Comparison of ENCODE assay signal across 17 cellular contexts in genomic region chrX:72340046-72340445, GRCh38. TPM values are rescaled to one million over a fixed set of nuclear protein-coding genes. Genes with fewer than 3 reads are reported as not detected.
"Had no signal": no experiment of that assay in that cellular context is flagged by ENCODE, and none has a peak within 500 bp of the region (broad histone marks: within the 10 kb centered on the region; RNA-seq: fewer than 3 reads in every experiment).

No MANE protein-coding gene starts in this region.

- DNase-seq: KBM-7, NCI-H1092, NCI-H1105 treated with DMSO at 0.1 percent for 48 hours, NCI-H1417 treated with DMSO at 0.1 percent for 48 hours, NCI-H146, NCI-H1694 treated with DMSO at 0.1 percent for 48 hours, NCI-H1930, NCI-H2081, NCI-H2107, NCI-H2227 treated with DMSO at 0.1 percent for 48 hours, NCI-H524 treated with DMSO at 0.1 percent for 48 hours, NCI-H69, NCI-H774, Right ventricle myocardium superior, RPMI8226, SIG-M5 had no signal

RNA-seq across cellular contexts. Expression of gene CITED1, which starts 34.3 kb away (rescaled TPM):
- total RNA-seq: NCI-H460, Right ventricle myocardium superior had no signal
